18 cellular contexts compared by ENCODE assay signal in genomic region chr10:69067189-69067588, GRCh38. TPM values are rescaled to one million over a fixed set of nuclear protein-coding genes. Genes with fewer than 3 reads are reported as not detected.
DNase-seq lines count a peak whose midpoint lies in the region; ATAC-seq and TF ChIP-seq lines count a peak whose summit lies in the region.
"Had no signal": no experiment of that assay in that cellular context is flagged by ENCODE, and none has a peak within 500 bp of the region (broad histone marks: within the 10 kb centered on the region; RNA-seq: fewer than 3 reads in every experiment).

No MANE protein-coding gene starts in this region.

- no peak overlapping the region for H4K91ac ChIP-seq in IMR-90 (ENCODE audit: insufficient read depth, low read depth, low read length)

- H3K23ac ChIP-seq in IMR-90 (ENCODE audit: low read depth, low read length) = no peak overlapping the region

- H3K79me1 ChIP-seq in IMR-90 (ENCODE audit: low read depth in 1 of 2, low read length in 2 of 2) = peaks cover 0 to 14% of the 10 kb centered on the region in 2 experiments; a peak in 2 of 4 replicates

- no peak for TF ChIP-seq POLR2A in IMR-90 (IDR thresholded peaks at IDR 0.05; ENCODE audit: low read depth, low read length)

- H3K56ac ChIP-seq in IMR-90 (ENCODE audit: extremely low read depth, insufficient read depth, low read length) = no peak overlapping the region

- H2AK5ac ChIP-seq in IMR-90 (ENCODE audit: low read depth, low read length) = 0 out of 2 replicates have a peak overlapping the region, but pooled peaks have one; percentile 26

- no peak overlapping the region for H4K5ac ChIP-seq in IMR-90 (ENCODE audit: low read depth, low read length)

- peak overlapping the region in 9 of 11 experiments; percentile 20 to 97 (median 94); a peak in 16 of 22 replicates for H3K4me2 ChIP-seq in BLaER1 treated with 17β-estradiol and CSF1 and Interleukin-3, amounts not matched to agents 10 nM and 100 nM
- no peak overlapping the region for H3K4me2 ChIP-seq in IMR-90 (ENCODE audit: low read depth, low read length)

- intact Hi-C loops in IMR-90 (cut with micrococcal nuclease) = no loop called here

- WGBS in IMR-90 (ENCODE audit: extremely low coverage in 2 of 2, insufficient read length in 1 of 2), 2 experiments = 100% methylated on average over 2 of the region's 3 CpGs; no CpG with 5 or more reads in 1 of the 2 experiments

- no peak overlapping the region for H3K4me3 Mint-ChIP-seq in activated T-cell treated with anti-CD3 and anti-CD28 coated beads, Interleukin-2, amount 50 U/mL, for 24 hours
- H3K4me3 Mint-ChIP-seq in activated T-cell treated with anti-CD3 and anti-CD28 coated beads, Interleukin-2, amount 50 U/mL, for 72 hours = no peak overlapping the region
- H3K4me3 Mint-ChIP-seq in stimulated activated naive B cell treated with anti-CD40 and anti-IgM and Interleukin-4, amounts not matched to agents 10 μg/mL and 1 μg/mL and 100 μg/mL, for 72 hours = no peak overlapping the region
- H3K4me3 Mint-ChIP-seq: B cell; CD4-positive, alpha-beta memory T cell had no signal

- H2AFZ ChIP-seq in IMR-90 (replicated peaks; ENCODE audit: low read length, poor library complexity) = no peak overlapping the region
- H2AFZ ChIP-seq: GM23248 had no signal

- no peak overlapping the region for H3K4me3 ChIP-seq in BLaER1 treated with 17β-estradiol and CSF1 and Interleukin-3, amounts not matched to agents 10 nM and 100 nM
- no peak overlapping the region for H3K4me3 ChIP-seq in IMR-90 (ENCODE audit: insufficient read depth, low read depth, low read length)
- H3K4me3 ChIP-seq: BLaER1, GM23248 had no signal

- H3K27ac Mint-ChIP-seq in activated T-cell treated with anti-CD3 and anti-CD28 coated beads, Interleukin-2, amount 50 U/mL, for 24 hours = peak overlapping the region; percentile 63
- no peak overlapping the region for H3K27ac Mint-ChIP-seq in activated T-cell treated with anti-CD3 and anti-CD28 coated beads, Interleukin-2, amount 50 U/mL, for 72 hours
- peak overlapping the region; percentile 31 for H3K27ac Mint-ChIP-seq in stimulated activated naive B cell treated with anti-CD40 and anti-IgM and Interleukin-4, amounts not matched to agents 10 μg/mL and 1 μg/mL and 100 μg/mL, for 72 hours
- H3K27ac Mint-ChIP-seq: B cell had no signal

- H3K14ac ChIP-seq in IMR-90 (replicated peaks; ENCODE audit: low read depth, low read length) = no peak overlapping the region

- no peaks in the 10 kb centered on the region for H3K9me3 Mint-ChIP-seq in activated T-cell treated with anti-CD3 and anti-CD28 coated beads, Interleukin-2, amount 50 U/mL, for 24 hours
- peaks cover 0 to 3% of the 10 kb centered on the region in 2 donors for H3K9me3 Mint-ChIP-seq in activated T-cell treated with anti-CD3 and anti-CD28 coated beads, Interleukin-2, amount 50 U/mL, for 72 hours
- no peaks in the 10 kb centered on the region for H3K9me3 Mint-ChIP-seq in stimulated activated naive B cell treated with anti-CD40 and anti-IgM and Interleukin-4, amounts not matched to agents 10 μg/mL and 1 μg/mL and 100 μg/mL, for 72 hours

- H3K27me3 Mint-ChIP-seq in activated T-cell treated with anti-CD3 and anti-CD28 coated beads, Interleukin-2, amount 50 U/mL, for 24 hours = no peaks in the 10 kb centered on the region
- H3K27me3 Mint-ChIP-seq in activated T-cell treated with anti-CD3 and anti-CD28 coated beads, Interleukin-2, amount 50 U/mL, for 72 hours (ENCODE audit: low read depth) = no peaks in the 10 kb centered on the region
- H3K27me3 Mint-ChIP-seq in stimulated activated naive B cell treated with anti-CD40 and anti-IgM and Interleukin-4, amounts not matched to agents 10 μg/mL and 1 μg/mL and 100 μg/mL, for 72 hours = no peaks in the 10 kb centered on the region
- H3K27me3 Mint-ChIP-seq: B cell; CD4-positive, alpha-beta memory T cell had no signal

- no peaks in the 10 kb centered on the region for H3K36me3 Mint-ChIP-seq in activated T-cell treated with anti-CD3 and anti-CD28 coated beads, Interleukin-2, amount 50 U/mL, for 24 hours (ENCODE audit: low read depth)
- peaks cover 3 to 4% of the 10 kb centered on the region in 2 donors for H3K36me3 Mint-ChIP-seq in activated T-cell treated with anti-CD3 and anti-CD28 coated beads, Interleukin-2, amount 50 U/mL, for 72 hours (ENCODE audit: insufficient read depth in 2 of 2)
- H3K36me3 Mint-ChIP-seq in stimulated activated naive B cell treated with anti-CD40 and anti-IgM and Interleukin-4, amounts not matched to agents 10 μg/mL and 1 μg/mL and 100 μg/mL, for 72 hours = no peaks in the 10 kb centered on the region
- H3K36me3 Mint-ChIP-seq: CD4-positive, alpha-beta memory T cell had no signal

- peak overlapping the region in 9 of 11 experiments; percentile 96 to 99 (median 98); a peak in 18 of 22 replicates for H3K27ac ChIP-seq in BLaER1 treated with 17β-estradiol and CSF1 and Interleukin-3, amounts not matched to agents 10 nM and 100 nM
- no peak overlapping the region for H3K27ac ChIP-seq in IMR-90 (ENCODE audit: insufficient read depth, low read length)
- H3K27ac ChIP-seq: 22Rv1, BLaER1 had no signal

- no peak overlapping the region for H3K18ac ChIP-seq in IMR-90 (ENCODE audit: low read depth, low read length)

- no peak for TF ChIP-seq CTCF in IMR-90 (conservative IDR thresholded peaks at IDR 0.05; ENCODE audit: low read depth, low read length)

- no peak overlapping the region for H4K8ac ChIP-seq in IMR-90 (ENCODE audit: low read depth in 2 of 2, low read length in 2 of 2)

- peak overlapping the region; percentile 32; the same call in 1 of the 2 replicates for H2BK120ac ChIP-seq in IMR-90 (ENCODE audit: low read depth, low read length)

- no peaks in the 10 kb centered on the region for H3K36me3 ChIP-seq in BLaER1 treated with 17β-estradiol and CSF1 and Interleukin-3, amounts not matched to agents 10 nM and 100 nM
- H3K36me3 ChIP-seq in IMR-90 (ENCODE audit: control insufficient read depth, insufficient read depth, low read length) = no peaks in the 10 kb centered on the region
- H3K36me3 ChIP-seq: BLaER1 had no signal

- peak overlapping the region in 3 of 11 experiments; percentile 88 to 94 (median 93); a peak in 3 of 22 replicates for H3K9ac ChIP-seq in BLaER1 treated with 17β-estradiol and CSF1 and Interleukin-3, amounts not matched to agents 10 nM and 100 nM
- no peak overlapping the region for H3K9ac ChIP-seq in IMR-90 (ENCODE audit: low read depth, low read length)
- H3K9ac ChIP-seq: BLaER1, GM23248 had no signal

- ATAC-seq in activated T-cell treated with anti-CD3 and anti-CD28 coated beads, Interleukin-2, amount 50 U/mL, for 72 hours (replicated peaks in 1 of 2) = no peak
- ATAC-seq in IMR-90 (ENCODE audit: low read depth) (no peak), HG03039 (IDR thresholded peaks at IDR 0.05; ENCODE audit: unreplicated experiment) (no peak)
- ATAC-seq in stimulated activated naive B cell treated with anti-CD40 and anti-IgM and Interleukin-4, amounts not matched to agents 10 μg/mL and 1 μg/mL and 100 μg/mL, for 72 hours (replicated peaks) = no peak

- H3K27me3 ChIP-seq in BLaER1 treated with 17β-estradiol and CSF1 and Interleukin-3, amounts not matched to agents 10 nM and 100 nM = no peaks in the 10 kb centered on the region
- no peaks in the 10 kb centered on the region for H3K27me3 ChIP-seq in IMR-90 (ENCODE audit: control insufficient read depth, insufficient read depth, low read length)
- H3K27me3 ChIP-seq: BLaER1 had no signal

- no TSS peak for BruUV-seq in IMR-90 (replicated peaks; lab: Mats Ljungman, UMichigan)

- H2BK15ac ChIP-seq in IMR-90 (ENCODE audit: low read depth, low read length) = no peak overlapping the region

- no peak for TF ChIP-seq RAD21 in IMR-90 (IDR thresholded peaks at IDR 0.05; ENCODE audit: low read length)

- H2AK9ac ChIP-seq in IMR-90 (replicated peaks; ENCODE audit: low read depth, low read length, poor library complexity) = no peak overlapping the region

- H3K4me1 Mint-ChIP-seq in activated T-cell treated with anti-CD3 and anti-CD28 coated beads, Interleukin-2, amount 50 U/mL, for 24 hours (ENCODE audit: low read depth) = peaks cover 45% of the 10 kb centered on the region
- peaks cover 44% of the 10 kb centered on the region for H3K4me1 Mint-ChIP-seq in activated T-cell treated with anti-CD3 and anti-CD28 coated beads, Interleukin-2, amount 50 U/mL, for 72 hours (ENCODE audit: low read depth)
- H3K4me1 Mint-ChIP-seq in stimulated activated naive B cell treated with anti-CD40 and anti-IgM and Interleukin-4, amounts not matched to agents 10 μg/mL and 1 μg/mL and 100 μg/mL, for 72 hours = peaks cover 28 to 37% of the 10 kb centered on the region in 2 donors

- dilution Hi-C loops in IMR-90 (cut with HindIII; ENCODE audit: low sequenced_read_pairs, unreplicated experiment) = no loop called here

- no peaks in the 10 kb centered on the region for H4K20me1 ChIP-seq in BLaER1 treated with 17β-estradiol and CSF1 and Interleukin-3, amounts not matched to agents 10 nM and 100 nM
- H4K20me1 ChIP-seq in IMR-90 (ENCODE audit: insufficient read depth, low read length) = no peaks in the 10 kb centered on the region
- H4K20me1 ChIP-seq: BLaER1 had no signal

- H3K9me3 ChIP-seq in BLaER1 treated with 17β-estradiol and CSF1 and Interleukin-3, amounts not matched to agents 10 nM and 100 nM (replicated peaks in 1 of 11) = no peaks in the 10 kb centered on the region; a peak in 1 of 22 replicates
- H3K9me3 ChIP-seq in IMR-90 (ENCODE audit: control insufficient read depth, insufficient read depth, low read length) = no peaks in the 10 kb centered on the region
- H3K9me3 ChIP-seq: BLaER1 had no signal

- H3K4me1 ChIP-seq in BLaER1 treated with 17β-estradiol and CSF1 and Interleukin-3, amounts not matched to agents 10 nM and 100 nM = peaks cover 43 to 100% (median 87%) of the 10 kb centered on the region in 10 experiments
- H3K4me1 ChIP-seq in IMR-90 (ENCODE audit: control insufficient read depth, insufficient read depth, low read length) = peaks cover 16% of the 10 kb centered on the region

- CTCF ChIA-PET in IMR-90 (lab: Yijun Ruan, JAX) = no interaction called here

- in situ Hi-C loops in IMR-90 (cut with MboI; ENCODE audit: low sequenced_read_pairs) = no loop called here

- peaks cover 22% of the 10 kb centered on the region for H3K9me1 ChIP-seq in IMR-90 (ENCODE audit: insufficient read depth, low read length)

- H3K4ac ChIP-seq in IMR-90 (ENCODE audit: low read depth, low read length) = no peak overlapping the region

- H2BK20ac ChIP-seq in IMR-90 (ENCODE audit: low read depth, low read length) = 0 out of 2 replicates have a peak overlapping the region, but pooled peaks have one; percentile 21

- H2BK5ac ChIP-seq in IMR-90 (ENCODE audit: low read depth, low read length, poor library complexity, severe bottlenecking) = no peak overlapping the region

- POLR2A ChIA-PET in IMR-90 (lab: Charles Lee; ENCODE audit: unreplicated experiment) = no interaction called here

- DNase-seq in activated T-cell treated with anti-CD3 and anti-CD28 coated beads, Interleukin-2, amount 50 U/mL, for 24 hours = no peak
- DNase-seq in activated T-cell treated with anti-CD3 and anti-CD28 coated beads, Interleukin-2, amount 50 U/mL, for 72 hours = no peak
- no peak for DNase-seq in IMR-90
- no peak for DNase-seq in stimulated activated naive B cell treated with anti-CD40 and anti-IgM and Interleukin-4, amounts not matched to agents 10 μg/mL and 1 μg/mL and 100 μg/mL, for 72 hours
- no peak for DNase-seq in activated CD4-positive, alpha-beta T cell treated with anti-CD3 and anti-CD28 coated beads for 1 hour
- DNase-seq: Calu3; CD4-positive, alpha-beta memory T cell; COR-L47; DND-41; GM23248; H7; HCEC 1CT had no signal

RNA-seq across cellular contexts. Expression of gene SRGN, which starts 20.7 kb away (rescaled TPM):
- total RNA-seq in activated T-cell treated with anti-CD3 and anti-CD28 coated beads, Interleukin-2, amount 50 U/mL, for 72 hours = 100 to 1,000 TPM; 439 to 902 TPM
- 41.4 and 46.4 TPM in 2 replicates for total RNA-seq in IMR-90 (2012; rRNA removed)
- polyA plus RNA-seq in IMR-90 (2012; rRNA removed) = 29.8 and 33.3 TPM in 2 replicates
- polyA plus RNA-seq in IMR-90 (2012; cell fraction: cytosol; rRNA removed) = 12.4 and 25.7 TPM in 2 replicates
- polyA plus RNA-seq in IMR-90 (2012; cell fraction: nucleus; rRNA removed; ENCODE audit: low replicate concordance) = 2.0 and 10.7 TPM in 2 replicates
- total RNA-seq: Calu3, H1, H7 had no signal

RNA-seq across cellular contexts. Expression of gene VPS26A, which starts 56.8 kb away (rescaled TPM):
- total RNA-seq in activated T-cell treated with anti-CD3 and anti-CD28 coated beads, Interleukin-2, amount 50 U/mL, for 72 hours = 10 to 100 TPM; 39.0 to 39.1 TPM
- total RNA-seq in IMR-90 (2012; rRNA removed) = 7.2 and 24.7 TPM in 2 replicates
- 12.9 and 18.7 TPM in 2 replicates for polyA plus RNA-seq in IMR-90 (2012; rRNA removed)
- polyA plus RNA-seq in IMR-90 (2012; cell fraction: cytosol; rRNA removed) = 1.2 and 1.4 TPM in 2 replicates
- polyA plus RNA-seq in IMR-90 (2012; cell fraction: nucleus; rRNA removed; ENCODE audit: low replicate concordance) = 0.28 and 5.0 TPM in 2 replicates
